ENCODE assay signal across 1 cellular context in genomic region chr14:102909911-102910310, GRCh38.
TF ChIP-seq lines count a peak whose summit lies in the region.

No MANE protein-coding gene starts in this region.

TF ChIP-seq in HCT116, 20 proteins besides CTCF, POLR2A, EP300 and RAD21:
- TF ChIP-seq SRF (IDR thresholded peaks at IDR 0.05; ENCODE audit: low read depth) (no peak), ATF3 (IDR thresholded peaks at IDR 0.05) (no peak), CBX3 (IDR thresholded peaks at IDR 0.05; ENCODE audit: low read depth) (no peak), ZFX (IDR thresholded peaks at IDR 0.05) (no peak), YY1 (IDR thresholded peaks at IDR 0.05; ENCODE audit: extremely low read depth, insufficient replicate concordance, low read depth, low read length) (no peak), POLR2AphosphoS5 (IDR thresholded peaks at IDR 0.05; ENCODE audit: low read depth, low read length) (no peak)
